ENCODE assay signal across 15 cellular contexts in genomic region chr7:156527458-156527890, GRCh38.
A peak's percentile ranks its signal among the peaks of the same experiment; 100 is the strongest.
DNase-seq lines count a peak whose midpoint lies in the region; ATAC-seq, FAIRE-seq and TF ChIP-seq lines count a peak whose summit lies in the region.
"Had no signal": no experiment of that assay in that cellular context is flagged by ENCODE, and none has a peak within 500 bp of the region (broad histone marks: within the 10 kb centered on the region; RNA-seq: fewer than 3 reads in every experiment).

No MANE protein-coding gene starts in this region.

- H3K9me3 ChIP-seq in K562 (replicated peaks; ENCODE audit: control insufficient read depth, insufficient read depth, low read depth, low read length): no peaks in the 10 kb centered on the region; the same call in 1 of the 2 replicates
- H3K9me3 ChIP-seq in small intestine (ENCODE audit: control insufficient read depth, low read depth): no peaks in the 10 kb centered on the region
- no peaks in the 10 kb centered on the region for H3K9me3 ChIP-seq in BE2C

- BruUV-seq in K562 (replicated peaks; lab: Mats Ljungman, UMichigan): no TSS peak

- no peak overlapping the region for H2AFZ ChIP-seq in K562 (ENCODE audit: low read depth, low read length)

- TF ChIP-seq CTCF in K562 (IDR thresholded peaks at IDR 0.05 in 2 of 3, conservative IDR thresholded peaks at IDR 0.05 in 1 of 3; ENCODE audit: insufficient read depth in 2 of 3, low read depth in 1 of 3, low read length in 3 of 3): no peak
- TF ChIP-seq CTCF in BE2C (IDR thresholded peaks at IDR 0.05; ENCODE audit: low read depth, low read length): no peak

- no peak for TF ChIP-seq EP300 in K562 (IDR thresholded peaks at IDR 0.05; ENCODE audit: low read length)

- in situ Hi-C loops in KBM-7 (cut with MboI; ENCODE audit: low pct_unique_long_range_greater_than_20kb, low sequenced_read_pairs): no loop called here
- in situ Hi-C loops in K562 (cut with MboI): no loop called here

- no peaks in the 10 kb centered on the region for H3K9me1 ChIP-seq in K562 (ENCODE audit: control insufficient read depth, insufficient read depth, low read length)

- FAIRE-seq in K562 (lab: Jason Lieb, UNC) (no peak), small intestine (lab: Jason Lieb, UNC) (no peak), H54 (lab: Jason Lieb, UNC) (no peak)

- H3K4me1 ChIP-seq in K562 (replicated peaks in 1 of 2; ENCODE audit: control insufficient read depth in 2 of 2, insufficient read depth in 2 of 2, low read length in 2 of 2) (peaks cover 0 to 5% of the 10 kb centered on the region in 2 experiments; a peak in 3 of 5 replicates), small intestine (ENCODE audit: control insufficient read depth in 2 of 2, insufficient read depth in 1 of 2, low read depth in 1 of 2, low read length in 1 of 2) (peaks cover 5% of the 10 kb centered on the region in 2 donors), BE2C (no peaks in the 10 kb centered on the region)

- H3K27ac ChIP-seq in K562 (ENCODE audit: extremely low read depth, low read depth, low read length): no peak overlapping the region
- H3K27ac ChIP-seq in small intestine (ENCODE audit: low read depth in 1 of 2, low read length in 1 of 2): peak overlapping the region; percentile 48 to 50

- H3K27me3 ChIP-seq in K562 (ENCODE audit: control insufficient read depth in 2 of 2, insufficient read depth in 2 of 2, low read length in 2 of 2): peaks cover 38 to 40% of the 10 kb centered on the region in 2 experiments
- no peaks in the 10 kb centered on the region for H3K27me3 ChIP-seq in small intestine (ENCODE audit: control insufficient read depth in 2 of 2, insufficient read depth in 2 of 2, low read length in 2 of 2)
- peaks cover 10% of the 10 kb centered on the region; the same call in 1 of the 2 replicates for H3K27me3 ChIP-seq in BE2C

- H3K4me3 ChIP-seq in K562: no peak overlapping the region
- H3K4me3 ChIP-seq in small intestine (ENCODE audit: low read depth in 1 of 2, low read length in 2 of 2): no peak overlapping the region
- no peak overlapping the region for H3K4me3 ChIP-seq in BE2C (ENCODE audit: low read depth, low read length)

- no peak for TF ChIP-seq RAD21 in K562 (CRISPR knock-in tag; conservative IDR thresholded peaks at IDR 0.05 in 1 of 2, IDR thresholded peaks at IDR 0.05 in 1 of 2)

- ATAC-seq in K562 (no peak), left lobe of liver (peak; percentile 79), GM19351 (IDR thresholded peaks at IDR 0.05; ENCODE audit: unreplicated experiment) (no peak)
- ATAC-seq: PC-3 had no signal

- peak; percentile 50 for DNase-seq in KBM-7
- DNase-seq in K562 (ENCODE audit: extremely low read depth in 1 of 4, low spot score in 3 of 4): no peak
- peak; percentile 74 for DNase-seq in left lobe of liver (ENCODE audit: low spot score)
- DNase-seq in small intestine: peak; percentile 94
- DNase-seq in BE2C: no peak
- no peak for DNase-seq in H54 (ENCODE audit: insufficient read length, low spot score)
- DNase-seq: AML-193; CD4-positive, CD25-positive, alpha-beta regulatory T cell; H7; Kasumi-1; NCI-H1436; NCI-H2029 treated with DMSO at 0.1 percent for 48 hours; NCI-H345; PC-3 had no signal

- H3K36me3 ChIP-seq in K562 (ENCODE audit: control insufficient read depth, insufficient read depth, low read length): no peaks in the 10 kb centered on the region
- H3K36me3 ChIP-seq in small intestine (ENCODE audit: control insufficient read depth in 2 of 2, insufficient read depth in 2 of 2, low read length in 2 of 2): no peaks in the 10 kb centered on the region
- no peaks in the 10 kb centered on the region for H3K36me3 ChIP-seq in BE2C

- CTCF ChIA-PET in K562 (lab: Yijun Ruan, JAX; ENCODE audit: low intra/inter-chr PET ratio): no interaction called here

- H4K20me1 ChIP-seq in K562 (replicated peaks; ENCODE audit: control insufficient read depth, insufficient read depth, low read length): no peaks in the 10 kb centered on the region

- H3K4me2 ChIP-seq in K562 (ENCODE audit: insufficient read depth, low read length): no peak overlapping the region

- TF ChIP-seq POLR2A in K562 (conservative IDR thresholded peaks at IDR 0.05) (no peak), H54 (IDR thresholded peaks at IDR 0.05; ENCODE audit: low read depth, low read length) (no peak)

- no peak overlapping the region for H3K9ac ChIP-seq in K562 (ENCODE audit: insufficient read depth in 1 of 2, low read depth in 2 of 2, low read length in 2 of 2)

- POLR2A ChIA-PET in K562 (lab: Yijun Ruan, JAX): interaction anchor here (0.6 to 1.3 kb wide), 5 partner anchors 9 to 1503 kb away, joined by 3 to 4 read pairs (median 3); no protein-coding TSS in a partner anchor

- WGBS in K562 (ENCODE audit: insufficient coverage, low coverage, missing lambda C conversion rate): under 1% methylated on average over 4 of the region's 4 CpGs
- WGBS in small intestine, 3 donors: 14 to 40% (median 29%) methylated on average over 4 of the region's 4 CpGs

- intact Hi-C loops in K562 (cut with micrococcal nuclease): no loop called here

- H3K79me2 ChIP-seq in K562 (ENCODE audit: control insufficient read depth, insufficient read depth, low read length): no peaks in the 10 kb centered on the region

TF ChIP-seq in K562, 482 proteins besides CTCF, POLR2A, EP300 and RAD21:
- TF ChIP-seq CEBPG (CRISPR knock-in tag; IDR thresholded peaks at IDR 0.05): no peak
- peak; percentile 47 to 68; a peak in 3 of 4 replicates for TF ChIP-seq CEBPG (tag; conservative IDR thresholded peaks at IDR 0.05 in 1 of 2, IDR thresholded peaks at IDR 0.05 in 1 of 2)
- peak; percentile 59 for TF ChIP-seq CEBPB (tag; IDR thresholded peaks at IDR 0.05)
- no peak for TF ChIP-seq PBX2 (CRISPR knock-in tag; IDR thresholded peaks at IDR 0.05; ENCODE audit: low read depth)
- peak; percentile 54; the same call in 1 of the 2 replicates for TF ChIP-seq PBX2 (tag; conservative IDR thresholded peaks at IDR 0.05; ENCODE audit: low read depth)
- TF ChIP-seq ZNF146 (CRISPR knock-in tag; IDR thresholded peaks at IDR 0.05; ENCODE audit: unreplicated experiment): no peak
- TF ChIP-seq, protein P1, sequence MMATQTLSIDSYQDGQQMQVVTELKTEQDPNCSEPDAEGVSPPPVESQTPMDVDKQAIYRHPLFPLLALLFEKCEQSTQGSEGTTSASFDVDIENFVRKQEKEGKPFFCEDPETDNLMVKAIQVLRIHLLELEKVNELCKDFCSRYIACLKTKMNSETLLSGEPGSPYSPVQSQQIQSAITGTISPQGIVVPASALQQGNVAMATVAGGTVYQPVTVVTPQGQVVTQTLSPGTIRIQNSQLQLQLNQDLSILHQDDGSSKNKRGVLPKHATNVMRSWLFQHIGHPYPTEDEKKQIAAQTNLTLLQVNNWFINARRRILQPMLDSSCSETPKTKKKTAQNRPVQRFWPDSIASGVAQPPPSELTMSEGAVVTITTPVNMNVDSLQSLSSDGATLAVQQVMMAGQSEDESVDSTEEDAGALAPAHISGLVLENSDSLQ (IDR thresholded peaks at IDR 0.05): peak; percentile 77
- TF ChIP-seq ELF1 (tag; IDR thresholded peaks at IDR 0.05): no peak
- TF ChIP-seq DMBX1 (CRISPR knock-in tag; IDR thresholded peaks at IDR 0.05; ENCODE audit: borderline replicate concordance): no peak
- TF ChIP-seq MEIS2 (IDR thresholded peaks at IDR 0.05; ENCODE audit: partially characterized antibody): peak; percentile 68

Comparison
In these comparisons a context has a peak if more than half of its experiments do, and no peak if none do; other contexts are left out.
1. DNase-seq: peak in KBM-7 (single experiment), left lobe of liver (single experiment) and small intestine (single experiment); none in K562 (0 of 4), BE2C (single experiment) and H54 (single experiment).